ENCODE assay signal across 23 cellular contexts in genomic region chr10:121058082-121058481, GRCh38.
"Had no signal": no experiment of that assay in that cellular context is flagged by ENCODE, and none has a peak within 500 bp of the region (broad histone marks: within the 10 kb centered on the region; RNA-seq: fewer than 3 reads in every experiment).

No MANE protein-coding gene starts in this region.

- H3K4me3 Mint-ChIP-seq: activated B cell treated with CpG ODN at 0.5 μM for 24 hours; activated CD4-positive, alpha-beta memory T cell treated with anti-CD3 and anti-CD28 coated beads, Interleukin-2, amount 10 ng/mL, durations not matched to agents 7 days and 5 days; activated naive CD4-positive, alpha-beta T cell treated with anti-CD3 and anti-CD28 coated beads for 36 hours; activated naive CD8-positive, alpha-beta T cell; activated T-helper 17 cell treated with anti-CD3 and anti-CD28 coated beads, Interleukin-2, amount 50 U/mL, for 72 hours; brain; central memory CD8-positive, alpha-beta T cell; T-helper 17 cell had no signal

- H3K27me3 Mint-ChIP-seq: activated CD4-positive, alpha-beta memory T cell treated with anti-CD3 and anti-CD28 coated beads, Interleukin-2, amount 10 ng/mL, durations not matched to agents 7 days and 5 days had no signal

- H3K4me1 Mint-ChIP-seq: activated B cell treated with CpG ODN at 0.5 μM for 24 hours; activated CD4-positive, alpha-beta memory T cell treated with anti-CD3 and anti-CD28 coated beads, Interleukin-2, amount 10 ng/mL, durations not matched to agents 7 days and 5 days; activated T-helper 17 cell treated with anti-CD3 and anti-CD28 coated beads, Interleukin-2, amount 50 U/mL, for 72 hours; central memory CD8-positive, alpha-beta T cell; T-helper 17 cell had no signal

- H3K36me3 Mint-ChIP-seq: activated naive CD8-positive, alpha-beta T cell; brain had no signal

- DNase-seq: activated B cell treated with CpG ODN at 0.5 μM for 24 hours; activated CD4-positive, alpha-beta memory T cell treated with anti-CD3 and anti-CD28 coated beads, Interleukin-2, amount 10 ng/mL, durations not matched to agents 7 days and 5 days; activated CD4-positive, alpha-beta T cell treated with anti-CD3 and anti-CD28 coated beads for 1 hour; activated CD4-positive, alpha-beta T cell treated with anti-CD3 and anti-CD28 coated beads, Interleukin-2, amount 50 U/mL, for 1 hour; activated gamma-delta T cell; activated naive CD4-positive, alpha-beta T cell treated with anti-CD3 and anti-CD28 coated beads for 36 hours; activated T-cell treated with anti-CD3 and anti-CD28 coated beads for 4 hours; activated T-cell treated with anti-CD3 and anti-CD28 coated beads, Interleukin-2, amount 50 U/mL, for 48 hours; amygdala; MG63; NCI-H1105; NCI-H1436 treated with DMSO at 0.1 percent for 48 hours; NCI-H187 treated with DMSO at 0.1 percent for 48 hours; NCI-H2081 treated with DMSO at 0.1 percent for 48 hours; NCI-H510A treated with DMSO at 0.1 percent for 48 hours; NCI-H748 treated with DMSO at 0.1 percent for 48 hours; SIG-M5; T-helper 17 cell; T-helper 9 cell had no signal

- ATAC-seq: activated T-helper 17 cell treated with anti-CD3 and anti-CD28 coated beads, Interleukin-2, amount 50 U/mL, for 72 hours; T-helper 17 cell had no signal

- H3K9me3 Mint-ChIP-seq: activated CD4-positive, alpha-beta memory T cell treated with anti-CD3 and anti-CD28 coated beads, Interleukin-2, amount 10 ng/mL, durations not matched to agents 7 days and 5 days; activated naive CD4-positive, alpha-beta T cell treated with anti-CD3 and anti-CD28 coated beads for 36 hours; activated T-helper 17 cell treated with anti-CD3 and anti-CD28 coated beads, Interleukin-2, amount 50 U/mL, for 72 hours; central memory CD8-positive, alpha-beta T cell had no signal

- H3K27ac Mint-ChIP-seq: activated B cell treated with CpG ODN at 0.5 μM for 24 hours; activated CD4-positive, alpha-beta memory T cell treated with anti-CD3 and anti-CD28 coated beads, Interleukin-2, amount 10 ng/mL, durations not matched to agents 7 days and 5 days; activated naive CD4-positive, alpha-beta T cell treated with anti-CD3 and anti-CD28 coated beads for 36 hours; activated naive CD8-positive, alpha-beta T cell; activated T-helper 17 cell treated with anti-CD3 and anti-CD28 coated beads, Interleukin-2, amount 50 U/mL, for 72 hours; T-helper 17 cell had no signal
